In the genomic region with DNA sequence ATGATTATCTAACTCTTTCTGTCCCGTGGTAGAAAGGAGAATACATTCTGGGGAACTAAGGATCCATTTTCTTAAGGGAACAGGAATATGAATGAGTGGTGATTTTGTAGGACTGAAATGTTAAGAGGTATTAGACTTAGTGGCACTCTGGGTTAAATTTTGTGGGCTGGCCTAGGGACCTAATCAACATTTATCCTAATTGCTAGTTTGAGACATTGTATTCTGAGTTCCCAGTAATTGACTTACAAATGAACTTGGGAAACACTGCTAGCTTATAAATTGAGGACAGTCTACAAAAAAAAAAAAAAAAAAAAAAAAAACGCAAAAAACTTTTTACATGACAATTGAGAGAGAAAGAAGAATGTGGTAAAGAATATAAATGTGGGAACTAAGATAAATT, we compare ENCODE assay signal across 1 cellular context.
TF ChIP-seq lines count a peak whose summit lies in the region.

No MANE protein-coding gene starts in this region.

TF ChIP-seq in WTC11, 78 proteins besides CTCF, POLR2A, EP300 and RAD21 (continued from another document):
- TF ChIP-seq ZNF512 (CRISPR knock-in tag; IDR thresholded peaks at IDR 0.05; ENCODE audit: borderline replicate concordance) (no peak), ZNF416 (CRISPR knock-in tag; IDR thresholded peaks at IDR 0.05) (no peak)
TF ChIP-seq in WTC11: peak in this region for 0.
